ENCODE assay signal across 9 cellular contexts in the genomic region with DNA sequence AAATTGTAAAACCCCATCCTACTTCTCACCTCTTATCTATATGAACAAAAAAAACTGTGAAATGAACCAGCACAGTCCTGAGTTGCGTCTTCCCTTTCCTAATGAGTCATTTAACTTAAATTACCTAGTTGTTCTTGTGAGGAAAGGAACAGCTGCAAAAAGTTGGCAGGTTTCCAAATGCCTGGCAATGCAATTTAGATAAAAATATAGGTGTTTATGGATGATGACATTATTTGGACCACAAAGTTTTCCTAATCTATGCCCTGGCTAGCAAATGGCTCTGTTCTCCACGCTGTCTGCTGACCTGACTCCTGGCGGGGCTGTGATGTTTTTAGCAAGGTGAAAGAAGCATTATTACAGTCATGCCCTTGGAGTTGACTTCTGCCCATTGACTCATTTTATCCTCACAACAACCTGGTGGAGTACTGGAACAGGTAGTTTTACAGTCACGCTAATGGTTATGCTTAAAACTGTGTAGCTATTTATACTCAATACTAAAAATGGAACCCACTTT. TPM values are rescaled to one million over a fixed set of nuclear protein-coding genes. Genes with fewer than 3 reads are reported as not detected.
DNase-seq lines count a peak whose midpoint lies in the region; ATAC-seq, FAIRE-seq and TF ChIP-seq lines count a peak whose summit lies in the region.
"Had no signal": no experiment of that assay in that cellular context is flagged by ENCODE, and none has a peak within 500 bp of the region (broad histone marks: within the 10 kb centered on the region; RNA-seq: fewer than 3 reads in every experiment).

No MANE protein-coding gene starts in this region.

- H3K9me3 ChIP-seq in K562 (replicated peaks; ENCODE audit: control insufficient read depth, insufficient read depth, low read depth, low read length): no peaks in the 10 kb centered on the region
- H3K9me3 ChIP-seq in esophagus squamous epithelium: no peaks in the 10 kb centered on the region

- ATAC-seq in GM21390 (IDR thresholded peaks at IDR 0.05; ENCODE audit: unreplicated experiment): peak; percentile 79
- peak; percentile 72 for ATAC-seq in HG03571 (IDR thresholded peaks at IDR 0.05; ENCODE audit: unreplicated experiment)
- ATAC-seq in K562: no peak
- ATAC-seq in GM19397 (IDR thresholded peaks at IDR 0.05; ENCODE audit: unreplicated experiment): no peak

- no peak overlapping the region for H3K27ac ChIP-seq in K562 (ENCODE audit: extremely low read depth, low read depth, low read length)
- no peak overlapping the region for H3K27ac ChIP-seq in esophagus squamous epithelium

- no peak overlapping the region for H3K4me2 ChIP-seq in K562 (ENCODE audit: insufficient read depth, low read length)

- CTCF ChIA-PET in K562 (lab: Yijun Ruan, JAX; ENCODE audit: low intra/inter-chr PET ratio): no interaction called here

- no peak overlapping the region for H3K9ac ChIP-seq in K562 (ENCODE audit: insufficient read depth in 1 of 2, low read depth in 2 of 2, low read length in 2 of 2)

- no peak for FAIRE-seq in K562 (lab: Jason Lieb, UNC)
- FAIRE-seq: A204.1 had no signal

- peaks cover 0 to 2% of the 10 kb centered on the region in 2 experiments; a peak in 1 of 5 replicates for H3K4me1 ChIP-seq in K562 (replicated peaks in 1 of 2; ENCODE audit: control insufficient read depth in 2 of 2, insufficient read depth in 2 of 2, low read length in 2 of 2)
- H3K4me1 ChIP-seq in esophagus squamous epithelium: peaks cover 0 to 2% (median 0%) of the 10 kb centered on the region in 3 donors

- H4K20me1 ChIP-seq in K562 (replicated peaks; ENCODE audit: control insufficient read depth, insufficient read depth, low read length): no peaks in the 10 kb centered on the region

- H3K36me3 ChIP-seq in K562 (ENCODE audit: control insufficient read depth, insufficient read depth, low read length) (no peaks in the 10 kb centered on the region), esophagus squamous epithelium (no peaks in the 10 kb centered on the region)

- TF ChIP-seq POLR2A in K562 (conservative IDR thresholded peaks at IDR 0.05) (no peak), esophagus squamous epithelium (IDR thresholded peaks at IDR 0.05) (no peak)

- no peak overlapping the region for H3K4me3 ChIP-seq in K562
- H3K4me3 ChIP-seq in esophagus squamous epithelium: no peak overlapping the region

- intact Hi-C loops in K562 (cut with micrococcal nuclease): no loop called here
- intact Hi-C loops in esophagus squamous epithelium (cut with DNase I): no loop called here

- POLR2A ChIA-PET in K562 (lab: Yijun Ruan, JAX): no interaction called here

- TF ChIP-seq RAD21 in K562 (CRISPR knock-in tag; conservative IDR thresholded peaks at IDR 0.05 in 1 of 2, IDR thresholded peaks at IDR 0.05 in 1 of 2): no peak

- no peak overlapping the region for H2AFZ ChIP-seq in K562 (ENCODE audit: low read depth, low read length)

- 3% methylated on average over 4 of the region's 4 CpGs for WGBS in K562 (ENCODE audit: insufficient coverage, low coverage, missing lambda C conversion rate)
- WGBS in esophagus squamous epithelium, 2 donors: 59 to 73% methylated on average over 4 of the region's 4 CpGs

- no peak for TF ChIP-seq EP300 in K562 (IDR thresholded peaks at IDR 0.05; ENCODE audit: low read length)

- H3K9me1 ChIP-seq in K562 (ENCODE audit: control insufficient read depth, insufficient read depth, low read length): no peaks in the 10 kb centered on the region

- no peaks in the 10 kb centered on the region for H3K79me2 ChIP-seq in K562 (ENCODE audit: control insufficient read depth, insufficient read depth, low read length)

- BruUV-seq in K562 (replicated peaks; lab: Mats Ljungman, UMichigan): no TSS peak

- no peak for TF ChIP-seq CTCF in K562 (IDR thresholded peaks at IDR 0.05 in 2 of 3, conservative IDR thresholded peaks at IDR 0.05 in 1 of 3; ENCODE audit: insufficient read depth in 2 of 3, low read depth in 1 of 3, low read length in 3 of 3)
- no peak for TF ChIP-seq CTCF in esophagus squamous epithelium (IDR thresholded peaks at IDR 0.05)

- DNase-seq in DMS53 (lab: John Stamatoyannopoulos, UW) (peak; percentile 34), DMS53 treated with DMSO at 0.1 percent for 48 hours (lab: John Stamatoyannopoulos, UW; ENCODE audit: unreplicated experiment) (no peak), K562 (ENCODE audit: extremely low read depth in 1 of 4, low spot score in 3 of 4) (no peak), esophagus squamous epithelium (lab: John Stamatoyannopoulos, UW) (no peak), HK-2 (ENCODE audit: unreplicated experiment) (no peak)

- in situ Hi-C loops in K562 (cut with MboI): no loop called here

- H3K27me3 ChIP-seq in K562 (ENCODE audit: control insufficient read depth in 2 of 2, insufficient read depth in 2 of 2, low read length in 2 of 2): peaks cover 7 to 12% of the 10 kb centered on the region in 2 experiments; a peak in 3 of 5 replicates
- no peaks in the 10 kb centered on the region for H3K27me3 ChIP-seq in esophagus squamous epithelium

TF ChIP-seq in K562, 482 proteins besides CTCF, POLR2A, EP300 and RAD21:
- TF ChIP-seq NFIC (IDR thresholded peaks at IDR 0.05) (peak; percentile 86), NFIX (CRISPR knock-in tag; IDR thresholded peaks at IDR 0.05; ENCODE audit: low read depth) (peak; percentile 64), ILK (tag; IDR thresholded peaks at IDR 0.05; ENCODE audit: borderline replicate concordance, low read depth) (no peak), CEBPG (CRISPR knock-in tag; IDR thresholded peaks at IDR 0.05) (no peak), CEBPG (tag; conservative IDR thresholded peaks at IDR 0.05 in 1 of 2, IDR thresholded peaks at IDR 0.05 in 1 of 2) (peak in 1 of 2 experiments; percentile 45; a peak in 1 of 4 replicates), SLC30A9 (CRISPR knock-in tag; IDR thresholded peaks at IDR 0.05) (no peak), FOSL1 (tag; conservative IDR thresholded peaks at IDR 0.05) (peak; percentile 45; the same call in 1 of the 2 replicates)
- TF ChIP-seq, protein P1, sequence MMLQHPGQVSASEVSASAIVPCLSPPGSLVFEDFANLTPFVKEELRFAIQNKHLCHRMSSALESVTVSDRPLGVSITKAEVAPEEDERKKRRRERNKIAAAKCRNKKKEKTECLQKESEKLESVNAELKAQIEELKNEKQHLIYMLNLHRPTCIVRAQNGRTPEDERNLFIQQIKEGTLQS (IDR thresholded peaks at IDR 0.05): peak; percentile 12; the same call in 1 of the 2 replicates
- TF ChIP-seq, protein P1 (CRISPR knock-in tag; conservative IDR thresholded peaks at IDR 0.05): no peak

RNA-seq across cellular contexts. Expression of a gene that starts 29.8 kb away (rescaled TPM):
- 2.9 and 3.0 TPM in 2 replicates for total RNA-seq in K562 (2011; cell fraction: chromatin; rRNA removed; ENCODE audit: low replicate concordance)
- 2.3 and 4.3 TPM in 2 replicates for total RNA-seq in K562 (2011; cell fraction: nucleolus; rRNA removed)
- total RNA-seq in K562 (2011; cell fraction: nucleoplasm; rRNA removed): 5.0 and 5.3 TPM in 2 replicates
- 3.5 and 4.1 TPM in 2 replicates for total RNA-seq in K562 (2014; rRNA removed)
- 1.5 and 1.9 TPM in 2 replicates for total RNA-seq in K562 (2014; rRNA removed; fragmentation: Illumina TruSeq; extraction: Trizol)
- 1.8 and 2.0 TPM in 2 replicates for total RNA-seq in K562 (2015; rRNA removed; fragmentation: Illumina TruSeq; extraction: Trizol)
- 2.0 and 2.3 TPM in 2 replicates for total RNA-seq in K562 (2021)
- polyA plus RNA-seq in K562 (2011; rRNA removed): 0.75 and 1.2 TPM in 2 replicates
- polyA plus RNA-seq in K562 (2011; cell fraction: cytosol; rRNA removed): 0.73 and 1.2 TPM in 2 replicates
- polyA plus RNA-seq in K562 (2011; cell fraction: nucleus; rRNA removed): 0.98 and 1.2 TPM in 2 replicates
- polyA plus RNA-seq in K562 (2012): 0.48 TPM in 2 replicates
- 0.52 and 0.61 TPM in 2 replicates for polyA plus RNA-seq in K562 (2014; fragmentation: Illumina TruSeq; extraction: Trizol)
- polyA plus RNA-seq in K562 (2014; fragmentation: Nextera tagmentation; extraction: Ambion mirVana): under 1 TPM in 1 of 2 experiments, not detected in 1; 0.06 TPM
- polyA plus RNA-seq in K562 (2014; rRNA removed): 1.4 and 1.8 TPM in 2 replicates
- polyA minus RNA-seq in K562 (2011; rRNA and poly(A)+ RNA removed): 3.3 and 3.4 TPM in 2 replicates
- 1.9 and 2.3 TPM in 2 replicates for polyA minus RNA-seq in K562 (2011; cell fraction: cytosol; rRNA and poly(A)+ RNA removed)
- 1.1 and 1.2 TPM in 2 replicates for polyA minus RNA-seq in K562 (2011; cell fraction: nucleus; rRNA and poly(A)+ RNA removed)
- 10 to 100 TPM; 20.3 to 49.0 (median 32.6) TPM for total RNA-seq in esophagus squamous epithelium

Comparison
In these comparisons a context has a peak if more than half of its experiments do, and no peak if none do; other contexts are left out.
1. ATAC-seq: peak in GM21390 (single experiment) and HG03571 (single experiment); none in K562 (single experiment) and GM19397 (single experiment).